ENCODE assay signal across 1 cellular context in the genomic region with DNA sequence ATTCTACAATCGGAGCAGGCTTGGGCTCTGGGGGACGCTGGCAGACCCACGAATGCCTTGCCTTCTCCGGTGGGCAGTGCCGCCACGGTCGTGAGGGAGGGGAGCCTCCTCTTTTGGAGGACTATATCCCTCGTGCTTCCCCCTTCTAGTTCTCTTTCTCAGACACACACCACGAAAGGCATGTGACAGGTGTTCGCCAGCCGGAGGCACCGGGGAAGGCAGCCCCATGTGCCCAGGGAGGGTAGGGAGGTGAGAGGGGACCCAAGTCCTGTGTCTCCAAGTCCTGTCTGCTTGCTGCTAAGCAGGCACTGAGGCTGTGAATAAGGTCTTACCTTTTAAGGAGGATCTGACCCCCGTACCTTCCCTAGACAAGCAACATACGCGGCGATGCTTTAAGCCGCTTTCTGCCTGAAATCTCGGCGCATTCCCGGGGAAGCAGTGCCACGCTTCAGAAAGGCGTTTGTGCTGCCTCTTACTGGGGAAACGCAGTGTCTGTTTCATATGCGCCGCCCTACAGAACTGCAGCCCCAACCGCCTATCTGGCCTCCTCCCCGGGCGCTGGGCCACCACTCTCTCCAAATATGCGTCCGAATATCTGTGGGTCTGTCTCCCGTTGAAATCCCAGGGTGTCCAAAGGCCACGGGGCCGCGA.
TF ChIP-seq lines count a peak whose summit lies in the region.

No MANE protein-coding gene starts in this region.

TF ChIP-seq in SK-N-SH, 30 proteins besides CTCF, POLR2A, EP300 and RAD21 (continued from another document):
- TF ChIP-seq JUND (IDR thresholded peaks at IDR 0.05), result no peak
- no peak for TF ChIP-seq POLR2AphosphoS5 (IDR thresholded peaks at IDR 0.05; ENCODE audit: low read depth, low read length)
- peak; percentile 66 for TF ChIP-seq SMC3 (IDR thresholded peaks at IDR 0.05; ENCODE audit: low read depth, low read length)
- no peak for TF ChIP-seq IRF3 (IDR thresholded peaks at IDR 0.05; ENCODE audit: low read depth, low read length)
- no peak for TF ChIP-seq YY1 (IDR thresholded peaks at IDR 0.05; ENCODE audit: low read depth)
- 0 out of 2 replicates have a peak, but pooled peaks have one; percentile 18 for TF ChIP-seq FOXJ3 (CRISPR knock-in tag; IDR thresholded peaks at IDR 0.05)
- 0 out of 2 replicates have a peak, but pooled peaks have one; percentile 13 for TF ChIP-seq MAX (IDR thresholded peaks at IDR 0.05; ENCODE audit: low read depth)
- no peak for TF ChIP-seq EZH2phosphoT487 (IDR thresholded peaks at IDR 0.05; ENCODE audit: borderline replicate concordance, low read depth)
- TF ChIP-seq RFX5 (IDR thresholded peaks at IDR 0.05; ENCODE audit: low read length), result no peak
- no peak for TF ChIP-seq TEAD4 (IDR thresholded peaks at IDR 0.05; ENCODE audit: borderline replicate concordance, insufficient read depth)
- no peak for TF ChIP-seq FOSL2 (IDR thresholded peaks at IDR 0.05; ENCODE audit: borderline replicate concordance, low read depth)
- no peak for TF ChIP-seq FOXM1 (IDR thresholded peaks at IDR 0.05; ENCODE audit: low read depth)
- 0 out of 2 replicates have a peak, but pooled peaks have one; percentile 36 for TF ChIP-seq PBX3 (IDR thresholded peaks at IDR 0.05)
- peak; percentile 80; the same call in 1 of the 2 replicates for TF ChIP-seq MXI1 (IDR thresholded peaks at IDR 0.05; ENCODE audit: low read depth, low read length)
- TF ChIP-seq MEF2A (IDR thresholded peaks at IDR 0.05; ENCODE audit: borderline replicate concordance, low read depth), result no peak
- no peak for TF ChIP-seq GATA2 (CRISPR knock-in tag; IDR thresholded peaks at IDR 0.05)
- TF ChIP-seq RXRA (IDR thresholded peaks at IDR 0.05; ENCODE audit: borderline replicate concordance, low read depth), result no peak
- TF ChIP-seq USF2 (IDR thresholded peaks at IDR 0.05; ENCODE audit: borderline replicate concordance, low read depth, low read length), result no peak
- no peak for TF ChIP-seq SIN3A (IDR thresholded peaks at IDR 0.05; ENCODE audit: borderline replicate concordance, low read depth, low read length)
